ENCODE assay signal across 11 cellular contexts in the genomic region with DNA sequence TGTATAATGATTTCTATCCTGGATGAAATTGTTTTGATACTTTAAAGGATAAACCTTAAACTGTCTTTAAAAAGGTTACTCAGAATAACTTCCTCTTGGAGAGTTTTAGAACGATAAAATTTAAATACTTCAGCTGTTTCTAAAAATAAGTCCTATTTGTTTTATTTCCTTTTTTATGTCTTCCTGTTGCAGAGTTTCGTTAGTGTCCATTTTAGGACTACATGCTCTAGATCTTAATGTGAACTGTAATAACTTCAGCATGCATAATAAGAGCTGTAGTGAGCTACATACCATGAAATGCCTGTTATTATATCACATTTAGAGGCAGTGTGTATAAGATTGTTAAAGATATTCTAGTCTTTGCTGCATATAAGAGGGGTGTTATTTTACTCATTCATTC. TPM values are rescaled to one million over a fixed set of nuclear protein-coding genes. Genes with fewer than 3 reads are reported as not detected.
DNase-seq lines count a peak whose midpoint lies in the region; ATAC-seq and TF ChIP-seq lines count a peak whose summit lies in the region.
"Had no signal": no experiment of that assay in that cellular context is flagged by ENCODE, and none has a peak within 500 bp of the region (broad histone marks: within the 10 kb centered on the region; RNA-seq: fewer than 3 reads in every experiment).

No MANE protein-coding gene starts in this region.

- peak; percentile 49 for ATAC-seq in GM18502 (IDR thresholded peaks at IDR 0.05; ENCODE audit: poor library complexity, unreplicated experiment)
- ATAC-seq in HG03066 (IDR thresholded peaks at IDR 0.05; ENCODE audit: low read depth, unreplicated experiment) = peak; percentile 44

- in situ Hi-C loops in G401 (cut with HindIII; ENCODE audit: low sequenced_read_pairs) = no loop called here

- peak overlapping the region; percentile 46 to 73 for H3K27ac ChIP-seq in coronary artery
- H3K27ac ChIP-seq: C4-2B, cardiac muscle cell, neutrophil had no signal

- intact Hi-C loops in head of caudate nucleus (cut with DNase I) = no loop called here

- H3K4me3 ChIP-seq in coronary artery = no peak overlapping the region
- H3K4me3 ChIP-seq: cardiac muscle cell had no signal

- no peak for TF ChIP-seq CTCF in coronary artery (IDR thresholded peaks at IDR 0.05)

- DNase-seq in coronary artery (ENCODE audit: low spot score) (no peak), G401 (ENCODE audit: low spot score) (no peak), head of caudate nucleus (no peak)
- DNase-seq in activated CD8-positive, alpha-beta memory T cell treated with anti-CD3 and anti-CD28 coated beads, Interleukin-2, amount 50 U/mL, for 4 hours = no peak
- DNase-seq: islet precursor cell; stimulated activated CD4-positive, alpha-beta T cell treated with anti-CD3 and anti-CD28 coated beads, Interleukin-2, amount 100 ng/mL, for 24 hours had no signal

RNA-seq across cellular contexts. Expression of gene ATP10D, which starts 14.6 kb away (rescaled TPM):
- total RNA-seq in G401 (2014; rRNA removed; shearing (Covaris generic)) = 0.43 and 0.54 TPM in 2 replicates

RNA-seq across cellular contexts. Expression of gene COMMD8, which starts 36.2 kb away (rescaled TPM):
- 41.1 and 43.4 TPM in 2 replicates for total RNA-seq in G401 (2014; rRNA removed; shearing (Covaris generic))
